8 cellular contexts compared by ENCODE assay signal in the genomic region with DNA sequence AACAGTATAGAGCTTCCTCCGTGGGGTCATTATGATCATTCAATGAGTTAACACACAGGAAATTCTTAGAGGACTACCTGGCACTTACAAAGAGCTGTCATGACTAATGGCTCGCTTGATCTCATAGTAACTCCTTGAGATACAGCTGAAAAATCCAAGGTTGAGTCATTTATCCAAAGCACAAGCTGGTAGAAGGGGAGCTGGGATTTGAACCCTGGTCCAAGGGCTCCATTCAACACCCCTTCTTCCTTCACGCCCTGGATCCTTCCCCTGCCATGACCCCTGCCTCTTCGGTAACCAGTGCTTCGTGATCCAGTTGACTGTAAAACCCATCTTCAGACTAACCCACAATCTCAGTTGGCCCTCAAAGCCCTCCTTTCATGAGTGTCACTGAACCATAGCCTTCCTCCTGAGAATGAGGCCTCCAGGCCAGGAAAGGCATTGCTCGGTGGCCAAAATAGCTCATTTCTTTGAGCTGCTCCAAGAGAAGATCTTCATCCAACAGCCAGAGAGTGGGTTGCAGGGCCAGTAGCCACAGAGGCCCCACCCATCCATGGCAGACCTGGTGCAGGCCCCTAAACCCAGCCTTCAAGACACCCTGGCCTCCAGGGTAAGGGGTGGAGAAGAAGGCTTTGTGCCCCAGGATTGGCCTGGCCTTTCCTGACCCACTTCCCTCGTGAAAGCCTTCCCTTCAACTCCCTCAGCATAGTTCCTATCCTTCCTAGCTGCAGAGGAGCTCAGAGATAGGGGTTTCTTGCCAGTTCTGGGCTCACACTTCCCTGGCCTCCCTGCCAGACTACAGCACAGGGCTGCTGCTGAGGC. TPM values are rescaled to one million over a fixed set of nuclear protein-coding genes. Genes with fewer than 3 reads are reported as not detected.
A peak's percentile ranks its signal among the peaks of the same experiment; 100 is the strongest.
DNase-seq lines count a peak whose midpoint lies in the region; ATAC-seq and TF ChIP-seq lines count a peak whose summit lies in the region.

No MANE protein-coding gene starts in this region.

- CTCF ChIA-PET in AG04450 (lab: Charles Lee): interaction anchor here (1.4 to 3.8 kb wide), 2 partner anchors 535 to 851 kb away, joined by 4 to 17 read pairs; no protein-coding TSS in a partner anchor

- peak overlapping the region in 9 of 10 donors; percentile 4 to 88 (median 51) for H3K4me3 Mint-ChIP-seq in naive thymus-derived CD8-positive, alpha-beta T cell

- peaks cover 5% of the 10 kb centered on the region; the same call in 1 of the 2 replicates for H3K9me3 ChIP-seq in AG04450 (ENCODE audit: control insufficient read depth, insufficient read depth, low read length)
- H3K9me3 ChIP-seq in OCI-LY1 (ENCODE audit: low read length): no peaks in the 10 kb centered on the region
- H3K9me3 ChIP-seq in effector memory CD4-positive, alpha-beta T cell (ENCODE audit: control insufficient read depth, low read length): no peaks in the 10 kb centered on the region

- H2AFZ ChIP-seq in OCI-LY1 (ENCODE audit: low read length): no peak overlapping the region

- H3K79me2 ChIP-seq in OCI-LY1 (ENCODE audit: insufficient read depth, low read length): peaks cover 2% of the 10 kb centered on the region; the same call in 1 of the 2 replicates

- no peaks in the 10 kb centered on the region for H3K9me3 Mint-ChIP-seq in naive thymus-derived CD8-positive, alpha-beta T cell

- H3K27me3 ChIP-seq in AG04450 (ENCODE audit: control insufficient read depth, insufficient read depth, low read length): no peaks in the 10 kb centered on the region
- no peaks in the 10 kb centered on the region for H3K27me3 ChIP-seq in OCI-LY1 (ENCODE audit: insufficient read depth, low read length)
- no peaks in the 10 kb centered on the region for H3K27me3 ChIP-seq in effector memory CD4-positive, alpha-beta T cell (replicated peaks; ENCODE audit: control insufficient read depth, insufficient read depth, low read length, poor library complexity, severe bottlenecking)

- no peak for ATAC-seq in naive thymus-derived CD8-positive, alpha-beta T cell
- ATAC-seq in HG03025 (IDR thresholded peaks at IDR 0.05; ENCODE audit: low FRiP score, unreplicated experiment): no peak
- ATAC-seq in HG02885 (IDR thresholded peaks at IDR 0.05; ENCODE audit: poor library complexity, unreplicated experiment): no peak

- H3K4me1 ChIP-seq in OCI-LY1 (ENCODE audit: insufficient read depth, low read length, severe bottlenecking): peaks cover 48% of the 10 kb centered on the region
- peaks cover 76% of the 10 kb centered on the region for H3K4me1 ChIP-seq in effector memory CD4-positive, alpha-beta T cell (ENCODE audit: control insufficient read depth, insufficient read depth, low read length, poor library complexity, severe bottlenecking)

- H3K36me3 Mint-ChIP-seq in naive thymus-derived CD8-positive, alpha-beta T cell: peaks cover 7 to 32% (median 21%) of the 10 kb centered on the region in 3 donors

- no peak overlapping the region for H3K9ac ChIP-seq in OCI-LY1 (ENCODE audit: low read length)

- no peaks in the 10 kb centered on the region for H3K9me2 ChIP-seq in OCI-LY1 (ENCODE audit: low read depth, low read length)

- H3K4me3 ChIP-seq in AG04450 (ENCODE audit: low read depth, low read length) (no peak overlapping the region), OCI-LY1 (ENCODE audit: low read depth, low read length, poor library complexity, severe bottlenecking) (no peak overlapping the region)
- H3K4me3 ChIP-seq in effector memory CD4-positive, alpha-beta T cell (ENCODE audit: insufficient read depth, low read depth, low read length, poor library complexity, severe bottlenecking): no peak overlapping the region

- no peak overlapping the region for H3K4me2 ChIP-seq in OCI-LY1 (ENCODE audit: low read length)

- no peaks in the 10 kb centered on the region for H3K27me3 Mint-ChIP-seq in naive thymus-derived CD8-positive, alpha-beta T cell

- POLR2A ChIA-PET in AG04450 (lab: Yijun Ruan, JAX): interaction anchor here (0.9 to 1.9 kb wide), 5 partner anchors 8 to 91 kb away, joined by 3 to 7 read pairs (median 6); partner anchors contain the start of gene ZFP36L1
- POLR2A ChIA-PET in naive thymus-derived CD8-positive, alpha-beta T cell (lab: Charles Lee): interaction anchor here (0.7 to 15.3 kb wide), 15 partner anchors 5 to 533 kb away, joined by 3 to 1375 read pairs (median 8); partner anchors contain the start of gene ZFP36L1

- peak overlapping the region; percentile 73 for H3K27ac ChIP-seq in AG04450 (ENCODE audit: low read depth, low read length)
- H3K27ac ChIP-seq in OCI-LY1 (ENCODE audit: low read depth, low read length, poor library complexity, severe bottlenecking): peak overlapping the region; percentile 52
- H3K27ac ChIP-seq in effector memory CD4-positive, alpha-beta T cell (ENCODE audit: insufficient read depth, low read length, poor library complexity, severe bottlenecking): peak overlapping the region; percentile 100

- TF ChIP-seq CTCF in AG04450 (IDR thresholded peaks at IDR 0.05; ENCODE audit: low read depth, low read length) (no peak), OCI-LY1 (IDR thresholded peaks at IDR 0.05; ENCODE audit: low read length) (no peak)

- peaks cover 48 to 92% (median 89%) of the 10 kb centered on the region in 4 donors for H3K4me1 Mint-ChIP-seq in naive thymus-derived CD8-positive, alpha-beta T cell

- H3F3A ChIP-seq in OCI-LY1 (ENCODE audit: insufficient read depth, low read length): peaks cover 17% of the 10 kb centered on the region; the same call in 1 of the 2 replicates

- no peaks in the 10 kb centered on the region for H4K20me1 ChIP-seq in OCI-LY1 (ENCODE audit: insufficient read depth, low read length)

- DNase-seq in AG04450 (ENCODE audit: low read depth, low spot score) (no peak), ureter (ENCODE audit: low spot score) (no peak), DMS 273 (lab: John Stamatoyannopoulos, UW; ENCODE audit: unreplicated experiment) (no peak)
- no peak for DNase-seq in effector memory CD4-positive, alpha-beta T cell
- no peak for DNase-seq in naive thymus-derived CD8-positive, alpha-beta T cell

- H3K27ac Mint-ChIP-seq in naive thymus-derived CD8-positive, alpha-beta T cell: peak overlapping the region; percentile 82 to 95 (median 94)

- peaks cover 33% of the 10 kb centered on the region for H3K36me3 ChIP-seq in OCI-LY1 (ENCODE audit: insufficient read depth, low read length)
- H3K36me3 ChIP-seq in effector memory CD4-positive, alpha-beta T cell (ENCODE audit: control insufficient read depth, insufficient read depth, low read length): peaks cover 13% of the 10 kb centered on the region

RNA-seq across cellular contexts. Expression of gene ZFP36L1, which starts 7.7 kb away (rescaled TPM):
- 54.4 and 61.5 TPM in 2 replicates for polyA plus RNA-seq in AG04450 (2011; rRNA removed)
- 38.4 and 48.0 TPM in 2 replicates for polyA minus RNA-seq in AG04450 (2011; rRNA and poly(A)+ RNA removed)
- total RNA-seq in naive thymus-derived CD8-positive, alpha-beta T cell: 100 to 1,000 TPM; 201 to 222 TPM
- polyA plus RNA-seq in naive thymus-derived CD8-positive, alpha-beta T cell: 100 to 1,000 TPM; 122 to 142 (median 134) TPM
- 393 TPM for total RNA-seq in ureter
